Comparison of ENCODE assay signal across 20 cellular contexts in the genomic region with DNA sequence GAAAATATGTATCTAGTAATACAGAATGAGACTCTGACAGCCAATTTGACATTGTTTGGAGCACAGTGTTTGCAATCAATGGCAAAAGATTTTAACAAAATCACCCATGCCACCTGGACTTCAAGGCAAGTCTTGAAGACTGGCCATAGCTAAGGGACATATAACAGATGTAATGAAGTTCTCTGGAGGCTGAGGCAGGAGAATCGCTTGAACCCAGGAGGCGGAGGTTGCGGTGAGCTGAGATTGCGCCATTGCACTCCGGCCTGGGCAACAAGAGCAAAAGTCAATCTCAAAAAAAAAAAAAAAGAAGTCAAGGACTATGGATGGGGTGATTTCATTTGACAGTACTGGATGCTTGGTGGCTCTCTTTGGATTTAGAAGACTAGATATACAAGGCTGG. TPM values are rescaled to one million over a fixed set of nuclear protein-coding genes. Genes with fewer than 3 reads are reported as not detected.
A peak's percentile ranks its signal among the peaks of the same experiment; 100 is the strongest.
DNase-seq lines count a peak whose midpoint lies in the region; ATAC-seq, FAIRE-seq and TF ChIP-seq lines count a peak whose summit lies in the region.
"Had no signal": no experiment of that assay in that cellular context is flagged by ENCODE, and none has a peak within 500 bp of the region (broad histone marks: within the 10 kb centered on the region; RNA-seq: fewer than 3 reads in every experiment).

No MANE protein-coding gene starts in this region.

- intact Hi-C loops in HepG2 (cut with micrococcal nuclease; ENCODE audit: unreplicated experiment) = no loop called here

- peaks cover 4% of the 10 kb centered on the region for H3K4me1 Mint-ChIP-seq in activated CD8-positive, alpha-beta memory T cell treated with anti-CD3 and anti-CD28 coated beads, Interleukin-2, amount 10 ng/mL, durations not matched to agents 7 days and 5 days
- peaks cover 3% of the 10 kb centered on the region for H3K4me1 Mint-ChIP-seq in activated naive CD8-positive, alpha-beta T cell treated with anti-CD3 and anti-CD28 coated beads, Interleukin-2, amount 50 U/mL, for 24 hours

- H3K27me3 ChIP-seq in SU-DHL-6 (ENCODE audit: low read length) (no peaks in the 10 kb centered on the region), HepG2 (ENCODE audit: control insufficient read depth in 1 of 2, insufficient read depth in 2 of 2, low read length in 2 of 2) (peaks cover 0 to 12% of the 10 kb centered on the region in 2 experiments; a peak in 2 of 5 replicates)

- H3K9me3 ChIP-seq in SU-DHL-6 (ENCODE audit: insufficient read depth, low read length) (no peaks in the 10 kb centered on the region), HepG2 (ENCODE audit: low read length) (no peaks in the 10 kb centered on the region)
- H3K9me3 ChIP-seq: A549; BLaER1 treated with 17β-estradiol and CSF1 and Interleukin-3, amounts not matched to agents 10 nM and 100 nM; HAP-1 had no signal

- peak overlapping the region; percentile 52 for H3K4me2 ChIP-seq in SU-DHL-6 (ENCODE audit: low read depth, low read length, poor library complexity, severe bottlenecking)
- no peak overlapping the region for H3K4me2 ChIP-seq in HepG2 (ENCODE audit: low read depth, low read length)
- H3K4me2 ChIP-seq: A549 had no signal

- in situ Hi-C loops in HepG2 (cut with HindIII; ENCODE audit: extremely low pct_ligation_motif_present, low pct_unique_long_range_greater_than_20kb) (no loop called here), ACHN (cut with HindIII; ENCODE audit: low pct_ligation_motif_present, low pct_unique_long_range_greater_than_20kb, low sequenced_read_pairs) (no loop called here)

- H3K36me3 ChIP-seq in SU-DHL-6 (ENCODE audit: low read length) (no peaks in the 10 kb centered on the region), HepG2 (replicated peaks in 1 of 2; ENCODE audit: control insufficient read depth in 1 of 2, insufficient read depth in 2 of 2, low read length in 2 of 2) (no peaks in the 10 kb centered on the region)
- H3K36me3 ChIP-seq: BLaER1 treated with 17β-estradiol and CSF1 and Interleukin-3, amounts not matched to agents 10 nM and 100 nM; HAP-1 had no signal

- no peak for FAIRE-seq in HepG2 (lab: Jason Lieb, UNC)
- FAIRE-seq: A549, G401.6, GM12891, HTR-8/SVneo had no signal

- no peak for TF ChIP-seq RAD21 in HepG2 (CRISPR knock-in tag; IDR thresholded peaks at IDR 0.05)

- H3K79me2 ChIP-seq in SU-DHL-6 (ENCODE audit: insufficient read depth, low read length) = no peaks in the 10 kb centered on the region
- H3K79me2 ChIP-seq in HepG2 (ENCODE audit: insufficient read depth, low read length) = no peaks in the 10 kb centered on the region

- no peaks in the 10 kb centered on the region for H3K9me3 Mint-ChIP-seq in activated CD8-positive, alpha-beta memory T cell treated with anti-CD3 and anti-CD28 coated beads, Interleukin-2, amount 10 ng/mL, durations not matched to agents 7 days and 5 days (ENCODE audit: low read depth)
- no peaks in the 10 kb centered on the region for H3K9me3 Mint-ChIP-seq in activated naive CD8-positive, alpha-beta T cell treated with anti-CD3 and anti-CD28 coated beads, Interleukin-2, amount 50 U/mL, for 24 hours
- H3K9me3 Mint-ChIP-seq: CD8-positive, alpha-beta T cell had no signal

- CTCF ChIA-PET in activated CD8-positive, alpha-beta memory T cell treated with anti-CD3 and anti-CD28 coated beads, Interleukin-2, amount 10 ng/mL, durations not matched to agents 7 days and 5 days (lab: Charles Lee) = no interaction called here
- CTCF ChIA-PET in HepG2 (lab: Yijun Ruan, JAX; ENCODE audit: low intra/inter-chr PET ratio, low total read pairs) = no interaction called here

- peak overlapping the region; percentile 97 for H3K27ac ChIP-seq in SU-DHL-6 (ENCODE audit: low read depth, low read length)
- no peak overlapping the region for H3K27ac ChIP-seq in HepG2 (ENCODE audit: extremely low read length, insufficient read depth, low read length)
- H3K27ac ChIP-seq: 22Rv1, A549, GM23248 had no signal

- H3K4me3 ChIP-seq in SU-DHL-6 (ENCODE audit: insufficient read depth, low read length, poor library complexity, severe bottlenecking) (no peak overlapping the region), HepG2 (replicated peaks in 1 of 3; ENCODE audit: insufficient read depth in 1 of 3, low read depth in 2 of 3, low read length in 3 of 3) (no peak overlapping the region)
- H3K4me3 ChIP-seq: A549; BLaER1 treated with 17β-estradiol and CSF1 and Interleukin-3, amounts not matched to agents 10 nM and 100 nM; GM23248; HAP-1 had no signal

- ATAC-seq in activated CD8-positive, alpha-beta memory T cell treated with anti-CD3 and anti-CD28 coated beads, Interleukin-2, amount 10 ng/mL, durations not matched to agents 7 days and 5 days = no peak
- ATAC-seq in HepG2 = no peak
- no peak for ATAC-seq in HG03378 (IDR thresholded peaks at IDR 0.05; ENCODE audit: unreplicated experiment)
- no peak for ATAC-seq in activated naive CD8-positive, alpha-beta T cell treated with anti-CD3 and anti-CD28 coated beads, Interleukin-2, amount 50 U/mL, for 24 hours
- ATAC-seq: A549; CD8-positive, alpha-beta T cell had no signal

- BruUV-seq in HepG2 (replicated peaks; lab: Mats Ljungman, UMichigan) = no TSS peak

- H4K20me1 ChIP-seq in SU-DHL-6 (ENCODE audit: low read depth, low read length) (no peaks in the 10 kb centered on the region), HepG2 (ENCODE audit: insufficient read depth, low read length) (no peaks in the 10 kb centered on the region)
- H4K20me1 ChIP-seq: BLaER1 treated with 17β-estradiol and CSF1 and Interleukin-3, amounts not matched to agents 10 nM and 100 nM had no signal

- TF ChIP-seq EP300 in HepG2 (IDR thresholded peaks at IDR 0.05; ENCODE audit: low read depth in 2 of 2, low read length in 2 of 2) (no peak), HepG2 (CRISPR knock-in tag; IDR thresholded peaks at IDR 0.05; ENCODE audit: borderline replicate concordance) (no peak)

- peak; percentile 2 for DNase-seq in activated CD8-positive, alpha-beta memory T cell treated with anti-CD3 and anti-CD28 coated beads, Interleukin-2, amount 50 U/mL, for 48 hours
- no peak for DNase-seq in activated CD8-positive, alpha-beta memory T cell treated with anti-CD3 and anti-CD28 coated beads, Interleukin-2, amount 10 ng/mL, durations not matched to agents 7 days and 5 days
- DNase-seq in HepG2 (ENCODE audit: low spot score) = no peak
- peak; percentile 5 for DNase-seq in ureter (ENCODE audit: low spot score)
- DNase-seq in ACHN = no peak
- DNase-seq in activated naive CD8-positive, alpha-beta T cell treated with anti-CD3 and anti-CD28 coated beads, Interleukin-2, amount 50 U/mL, for 24 hours = no peak
- DNase-seq: Calu3; CD8-positive, alpha-beta T cell; DMS53; DND-41; GM23248 had no signal

- TF ChIP-seq CTCF in SU-DHL-6 (IDR thresholded peaks at IDR 0.05; ENCODE audit: insufficient read depth, low read length, poor library complexity, severe bottlenecking) = no peak
- TF ChIP-seq CTCF in HepG2 (CRISPR knock-in tag; IDR thresholded peaks at IDR 0.05) = no peak

- H3K9me2 ChIP-seq in SU-DHL-6 (replicated peaks; ENCODE audit: insufficient read depth, low read length) = no peaks in the 10 kb centered on the region

- H2AFZ ChIP-seq in SU-DHL-6 (ENCODE audit: low read depth, low read length, severe bottlenecking) (no peak overlapping the region), HepG2 (ENCODE audit: low read length) (no peak overlapping the region)
- H2AFZ ChIP-seq: GM23248 had no signal

- H3K9ac ChIP-seq in SU-DHL-6 (ENCODE audit: low read length) = no peak overlapping the region; the same call in 1 of the 2 replicates
- H3K9ac ChIP-seq in HepG2 (ENCODE audit: insufficient read depth, low read depth, low read length) = no peak overlapping the region
- H3K9ac ChIP-seq: BLaER1 treated with 17β-estradiol and CSF1 and Interleukin-3, amounts not matched to agents 10 nM and 100 nM; GM23248 had no signal

- H3K27ac Mint-ChIP-seq in activated CD8-positive, alpha-beta memory T cell treated with anti-CD3 and anti-CD28 coated beads, Interleukin-2, amount 10 ng/mL, durations not matched to agents 7 days and 5 days = no peak overlapping the region
- H3K27ac Mint-ChIP-seq in activated naive CD8-positive, alpha-beta T cell treated with anti-CD3 and anti-CD28 coated beads, Interleukin-2, amount 50 U/mL, for 24 hours = no peak overlapping the region
- H3K27ac Mint-ChIP-seq: CD8-positive, alpha-beta T cell had no signal

- no peak overlapping the region for H3K4me3 Mint-ChIP-seq in activated CD8-positive, alpha-beta memory T cell treated with anti-CD3 and anti-CD28 coated beads, Interleukin-2, amount 10 ng/mL, durations not matched to agents 7 days and 5 days
- no peak overlapping the region for H3K4me3 Mint-ChIP-seq in activated naive CD8-positive, alpha-beta T cell treated with anti-CD3 and anti-CD28 coated beads, Interleukin-2, amount 50 U/mL, for 24 hours
- H3K4me3 Mint-ChIP-seq: CD8-positive, alpha-beta T cell had no signal

- H3K36me3 Mint-ChIP-seq in activated CD8-positive, alpha-beta memory T cell treated with anti-CD3 and anti-CD28 coated beads, Interleukin-2, amount 10 ng/mL, durations not matched to agents 7 days and 5 days = no peaks in the 10 kb centered on the region
- no peaks in the 10 kb centered on the region for H3K36me3 Mint-ChIP-seq in activated naive CD8-positive, alpha-beta T cell treated with anti-CD3 and anti-CD28 coated beads, Interleukin-2, amount 50 U/mL, for 24 hours (ENCODE audit: low read depth)
- H3K36me3 Mint-ChIP-seq: CD8-positive, alpha-beta T cell had no signal

- peaks cover 25% of the 10 kb centered on the region for H3K27me3 Mint-ChIP-seq in activated CD8-positive, alpha-beta memory T cell treated with anti-CD3 and anti-CD28 coated beads, Interleukin-2, amount 10 ng/mL, durations not matched to agents 7 days and 5 days
- H3K27me3 Mint-ChIP-seq in activated naive CD8-positive, alpha-beta T cell treated with anti-CD3 and anti-CD28 coated beads, Interleukin-2, amount 50 U/mL, for 24 hours = peaks cover 16% of the 10 kb centered on the region

- TF ChIP-seq POLR2A in HepG2 (IDR thresholded peaks at IDR 0.05; ENCODE audit: insufficient read depth in 1 of 2, low read depth in 2 of 2, low read length in 2 of 2) = no peak

- peaks cover 10% of the 10 kb centered on the region for H3K4me1 ChIP-seq in HepG2 (ENCODE audit: insufficient read depth, low read length)
- H3K4me1 ChIP-seq: A549, HAP-1 had no signal

- WGBS in HepG2 (ENCODE audit: low lambda C conversion rate) = 6% methylated on average over 5 of the region's 5 CpGs

- POLR2A ChIA-PET in HepG2 (lab: Yijun Ruan, JAX) = no interaction called here

- H3F3A ChIP-seq in SU-DHL-6 (ENCODE audit: insufficient read depth) = peaks cover 92% of the 10 kb centered on the region

RNA-seq across cellular contexts. Expression of a gene that starts 5.6 kb away (rescaled TPM):
- total RNA-seq in activated CD8-positive, alpha-beta memory T cell treated with anti-CD3 and anti-CD28 coated beads, Interleukin-2, amount 10 ng/mL, durations not matched to agents 7 days and 5 days = 100 to 1,000 TPM in 1 of 2 experiments, 10 to 100 TPM in 1; 89.3 to 101 TPM
- total RNA-seq in HepG2 (2016; rRNA removed; fragmentation: Illumina TruSeq; extraction: Trizol) = 43.5 and 73.1 TPM in 2 replicates
- 43.8 and 50.6 TPM in 2 replicates for total RNA-seq in HepG2 (2016; cell fraction: cytosol; rRNA removed; fragmentation: Illumina TruSeq; extraction: Trizol; ENCODE audit: low read depth)
- 44.3 and 67.7 TPM in 2 replicates for total RNA-seq in HepG2 (2016; cell fraction: insoluble cytoplasmic fraction; rRNA removed; fragmentation: Illumina TruSeq; extraction: Trizol)
- 38.8 and 41.1 TPM in 2 replicates for total RNA-seq in HepG2 (2016; cell fraction: membrane; rRNA removed; fragmentation: Illumina TruSeq; extraction: Trizol)
- total RNA-seq in HepG2 (2016; cell fraction: nucleus; rRNA removed; fragmentation: Illumina TruSeq; extraction: Trizol) = 88.3 and 95.6 TPM in 2 replicates
- polyA plus RNA-seq in HepG2 (2011; rRNA removed) = 52.9 and 66.1 TPM in 2 replicates
- 28.6 and 29.5 TPM in 2 replicates for polyA plus RNA-seq in HepG2 (2011; cell fraction: cytosol; rRNA removed)
- 80.0 and 94.4 TPM in 2 replicates for polyA plus RNA-seq in HepG2 (2011; cell fraction: nucleus; rRNA removed)
- polyA plus RNA-seq in HepG2 (2012) = 38.6 and 42.7 TPM in 2 replicates
- 3.2 and 3.5 TPM in 2 replicates for polyA plus RNA-seq in HepG2 (2016; cell fraction: cytosol; fragmentation: Illumina TruSeq; extraction: Trizol; ENCODE audit: low read depth)
- 59.3 and 75.0 TPM in 2 replicates for polyA plus RNA-seq in HepG2 (2016; cell fraction: insoluble cytoplasmic fraction; fragmentation: Illumina TruSeq; extraction: Trizol; ENCODE audit: low read depth)
- polyA plus RNA-seq in HepG2 (2016; cell fraction: membrane; fragmentation: Illumina TruSeq; extraction: Trizol; ENCODE audit: low read depth) = 7.4 and 10.9 TPM in 2 replicates
- 98.3 and 108 TPM in 2 replicates for polyA plus RNA-seq in HepG2 (2016; cell fraction: nucleus; fragmentation: Illumina TruSeq; extraction: Trizol; ENCODE audit: insufficient read depth, low read depth)
- polyA minus RNA-seq in HepG2 (2011; rRNA and poly(A)+ RNA removed; ENCODE audit: low replicate concordance) = 88.0 and 94.4 TPM in 2 replicates
- 57.8 and 66.8 TPM in 2 replicates for polyA minus RNA-seq in HepG2 (2011; cell fraction: cytosol; rRNA and poly(A)+ RNA removed)
- polyA minus RNA-seq in HepG2 (2011; cell fraction: nucleus; rRNA and poly(A)+ RNA removed) = 144 and 152 TPM in 2 replicates
- total RNA-seq in ureter = 126 TPM

Comparison
In these comparisons a context has a peak if more than half of its experiments do, and no peak if none do; other contexts are left out.
1. DNase-seq: peak in activated CD8-positive, alpha-beta memory T cell treated with anti-CD3 and anti-CD28 coated beads, Interleukin-2, amount 50 U/mL, for 48 hours (single experiment) and ureter (single experiment); none in activated CD8-positive, alpha-beta memory T cell treated with anti-CD3 and anti-CD28 coated beads, Interleukin-2, amount 10 ng/mL, durations not matched to agents 7 days and 5 days (single experiment), HepG2 (single experiment), ACHN (single experiment) and activated naive CD8-positive, alpha-beta T cell treated with anti-CD3 and anti-CD28 coated beads, Interleukin-2, amount 50 U/mL, for 24 hours (single experiment).